15 cellular contexts compared by ENCODE assay signal in the genomic region with DNA sequence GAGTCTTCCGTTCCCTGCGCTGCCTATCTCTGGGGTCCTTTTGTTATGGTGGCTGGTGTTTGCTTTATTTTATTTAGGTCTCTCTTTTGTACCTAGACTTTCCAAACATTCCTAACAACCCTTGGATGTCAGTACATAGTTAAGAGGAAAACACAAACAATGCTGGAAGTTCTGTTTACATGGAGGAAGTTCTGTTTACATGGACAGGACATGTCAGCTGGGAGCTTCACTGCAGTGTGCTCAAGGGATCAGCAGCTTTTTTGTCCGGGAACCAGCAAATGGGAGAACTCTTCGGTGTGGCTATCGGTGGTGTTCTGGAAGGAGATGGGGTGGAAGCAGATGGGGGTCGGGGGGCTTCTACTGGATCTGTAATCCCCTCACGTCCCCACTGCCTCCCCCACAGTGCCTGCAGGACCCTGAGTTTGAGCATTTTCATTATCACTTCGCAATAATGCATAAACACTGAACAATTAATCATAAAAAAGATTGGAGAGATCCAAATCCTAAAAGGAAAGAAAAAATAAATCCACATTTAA. TPM values are rescaled to one million over a fixed set of nuclear protein-coding genes. Genes with fewer than 3 reads are reported as not detected.
DNase-seq lines count a peak whose midpoint lies in the region; ATAC-seq and TF ChIP-seq lines count a peak whose summit lies in the region.
"Had no signal": no experiment of that assay in that cellular context is flagged by ENCODE, and none has a peak within 500 bp of the region (broad histone marks: within the 10 kb centered on the region; RNA-seq: fewer than 3 reads in every experiment).

No MANE protein-coding gene starts in this region.

- H3K27me3 Mint-ChIP-seq in CD8-positive, alpha-beta memory T cell, result peaks cover 0 to 4% of the 10 kb centered on the region in 2 donors
- H3K27me3 Mint-ChIP-seq: activated naive CD8-positive, alpha-beta T cell treated with anti-CD3 and anti-CD28 coated beads, Interleukin-2, amount 10 ng/mL, durations not matched to agents 7 days and 5 days had no signal

- no peak overlapping the region for H3K4me3 ChIP-seq in CD8-positive, alpha-beta memory T cell (ENCODE audit: low read length)
- peak overlapping the region; percentile 47 for H3K4me3 ChIP-seq in WI38 (ENCODE audit: low read depth, low read length)
- H3K4me3 ChIP-seq in spleen, result no peak overlapping the region
- H3K4me3 ChIP-seq: BLaER1 treated with 17β-estradiol and CSF1 and Interleukin-3, amounts not matched to agents 10 nM and 100 nM; lung had no signal

- no peaks in the 10 kb centered on the region for H3K27me3 ChIP-seq in CD8-positive, alpha-beta memory T cell (ENCODE audit: insufficient read depth, low read length, poor library complexity, severe bottlenecking)
- no peaks in the 10 kb centered on the region for H3K27me3 ChIP-seq in layer of hippocampus (ENCODE audit: control insufficient read depth, insufficient read depth, low read length)
- no peaks in the 10 kb centered on the region for H3K27me3 ChIP-seq in spleen (replicated peaks in 1 of 7)

- no peaks in the 10 kb centered on the region for H3K36me3 ChIP-seq in CD8-positive, alpha-beta memory T cell (ENCODE audit: insufficient read depth, low read length)
- H3K36me3 ChIP-seq in spleen, result peaks cover 0 to 22% (median 0%) of the 10 kb centered on the region in 6 donors

- H3K9me3 Mint-ChIP-seq in CD8-positive, alpha-beta memory T cell, result no peaks in the 10 kb centered on the region

- CTCF ChIA-PET in CD8-positive, alpha-beta memory T cell (lab: Charles Lee), result interaction anchor here (0.8 kb wide), 1 partner anchor 31 kb away, joined by 3 read pairs; the partner anchor contains the start of gene NQO2

- H3K4me1 ChIP-seq in CD8-positive, alpha-beta memory T cell (ENCODE audit: insufficient read depth, low read length), result peaks cover 24% of the 10 kb centered on the region
- H3K4me1 ChIP-seq in spleen, result peaks cover 9 to 90% (median 52%) of the 10 kb centered on the region in 6 donors

- H3K4me3 Mint-ChIP-seq in CD8-positive, alpha-beta memory T cell, result peak overlapping the region in 2 of 7 donors; percentile 9 to 23

- ATAC-seq in GM21528 (IDR thresholded peaks at IDR 0.05; ENCODE audit: low FRiP score, unreplicated experiment) (no peak), GM19397 (IDR thresholded peaks at IDR 0.05; ENCODE audit: unreplicated experiment) (no peak)

- no peak for DNase-seq in CD8-positive, alpha-beta memory T cell
- DNase-seq in spleen (no peak), hepatic stellate cell (ENCODE audit: low spot score) (no peak), NCI-H1105 treated with DMSO at 0.1 percent for 48 hours (lab: John Stamatoyannopoulos, UW) (no peak)
- DNase-seq: activated naive CD8-positive, alpha-beta T cell treated with anti-CD3 and anti-CD28 coated beads, Interleukin-2, amount 10 ng/mL, durations not matched to agents 7 days and 5 days; NK-92 treated with Interleukin-12 subunit alpha and Interleukin-12 subunit beta, amount 100 ng/mL, for 24 hours; nucleus accumbens; SK-N-SH; trophoblast cell had no signal

- H3K9me3 ChIP-seq in CD8-positive, alpha-beta memory T cell (ENCODE audit: low read length), result no peaks in the 10 kb centered on the region
- H3K9me3 ChIP-seq in spleen, result no peaks in the 10 kb centered on the region
- H3K9me3 ChIP-seq: SK-N-SH had no signal

- H3K27ac ChIP-seq in CD8-positive, alpha-beta memory T cell (ENCODE audit: low read depth, low read length), result no peak overlapping the region
- H3K27ac ChIP-seq in layer of hippocampus (ENCODE audit: low read depth, low read length) (peak overlapping the region; percentile 15), spleen (peak overlapping the region in 6 of 8 donors; percentile 4 to 95 (median 25))
- H3K27ac ChIP-seq: BLaER1 treated with 17β-estradiol and CSF1 and Interleukin-3, amounts not matched to agents 10 nM and 100 nM had no signal

- no peak for TF ChIP-seq POLR2A in spleen (IDR thresholded peaks at IDR 0.05)

- H3K27ac Mint-ChIP-seq in CD8-positive, alpha-beta memory T cell, result peak overlapping the region in 5 of 8 donors; percentile 3 to 87 (median 31)
- H3K27ac Mint-ChIP-seq: activated naive CD8-positive, alpha-beta T cell treated with anti-CD3 and anti-CD28 coated beads, Interleukin-2, amount 10 ng/mL, durations not matched to agents 7 days and 5 days had no signal

- no peak for TF ChIP-seq CTCF in WI38 (IDR thresholded peaks at IDR 0.05; ENCODE audit: low read depth, low read length)
- TF ChIP-seq CTCF in spleen (IDR thresholded peaks at IDR 0.05 in 8 of 11, conservative IDR thresholded peaks at IDR 0.05 in 3 of 11), result no peak

- peaks cover 41 to 70% (median 44%) of the 10 kb centered on the region in 3 donors for H3K4me1 Mint-ChIP-seq in CD8-positive, alpha-beta memory T cell

- intact Hi-C loops in spleen (cut with DNase I; ENCODE audit: low total_unique reads), result no loop called here

- 81 to 90% (median 85%) methylated on average over 8 of the region's 8 CpGs for WGBS in spleen, 5 donors

- POLR2A ChIA-PET in CD8-positive, alpha-beta memory T cell (lab: Charles Lee), result interaction anchor here (1.0 kb wide), 1 partner anchor 28 kb away, joined by 3 read pairs; no protein-coding TSS in a partner anchor

- peaks cover 0 to 7% (median 1%) of the 10 kb centered on the region in 3 donors for H3K36me3 Mint-ChIP-seq in CD8-positive, alpha-beta memory T cell

RNA-seq across cellular contexts. Expression of gene SERPINB6, which starts 2.7 kb away (rescaled TPM):
- 10 to 100 TPM; 62.1 to 66.0 TPM for total RNA-seq in CD8-positive, alpha-beta memory T cell
- polyA plus RNA-seq in CD8-positive, alpha-beta memory T cell, result 86.0 TPM
- total RNA-seq in spleen, result 100 to 1,000 TPM; 145 to 222 (median 188) TPM
- polyA plus RNA-seq in spleen, result 100 to 1,000 TPM; 111 to 256 (median 193) TPM

RNA-seq across cellular contexts. Expression of gene NQO2, which starts 31.0 kb away (rescaled TPM):
- 10 to 100 TPM; 15.6 to 18.5 TPM for total RNA-seq in CD8-positive, alpha-beta memory T cell
- polyA plus RNA-seq in CD8-positive, alpha-beta memory T cell, result 53.5 TPM
- total RNA-seq in spleen, result 10 to 100 TPM; 21.3 to 55.1 (median 37.2) TPM
- polyA plus RNA-seq in spleen, result 10 to 100 TPM; 16.3 to 26.0 (median 17.0) TPM
